18 cellular contexts compared by ENCODE assay signal in genomic region chr2:45951025-45951737, GRCh38.
"Had no signal": no experiment of that assay in that cellular context is flagged by ENCODE, and none has a peak within 500 bp of the region (broad histone marks: within the 10 kb centered on the region; RNA-seq: fewer than 3 reads in every experiment).

No MANE protein-coding gene starts in this region.

- H3K9me3 Mint-ChIP-seq: activated naive CD4-positive, alpha-beta T cell treated with anti-CD3 and anti-CD28 coated beads for 36 hours; activated T-helper 17 cell treated with anti-CD3 and anti-CD28 coated beads, Interleukin-2, amount 50 U/mL, for 72 hours; nephron had no signal

- ATAC-seq: activated T-helper 17 cell treated with anti-CD3 and anti-CD28 coated beads, Interleukin-2, amount 50 U/mL, for 72 hours; gastroesophageal sphincter; left ventricle myocardium superior; T-helper 17 cell had no signal

- H3K4me3 ChIP-seq: adrenal gland, cardiac muscle cell, dorsolateral prefrontal cortex, gastroesophageal sphincter, smooth muscle cell, uterus had no signal

- FAIRE-seq: endometrium, islet of Langerhans had no signal

- H3K27ac Mint-ChIP-seq: activated naive CD4-positive, alpha-beta T cell treated with anti-CD3 and anti-CD28 coated beads for 36 hours; activated T-helper 17 cell treated with anti-CD3 and anti-CD28 coated beads, Interleukin-2, amount 50 U/mL, for 72 hours; progenitor cell of endocrine pancreas; T-helper 17 cell had no signal

- DNase-seq: activated CD4-positive, alpha-beta T cell treated with anti-CD3 and anti-CD28 coated beads for 4 hours; activated naive CD4-positive, alpha-beta T cell treated with anti-CD3 and anti-CD28 coated beads for 36 hours; adrenal gland; dorsolateral prefrontal cortex; left ventricle myocardium superior; mesenchymal stem cell; nucleus accumbens; right cardiac atrium; T-helper 17 cell; uterus had no signal

- H3K27me3 Mint-ChIP-seq: activated T-helper 17 cell treated with anti-CD3 and anti-CD28 coated beads, Interleukin-2, amount 50 U/mL, for 72 hours; T-helper 17 cell had no signal

- H3K4me1 Mint-ChIP-seq: activated T-helper 17 cell treated with anti-CD3 and anti-CD28 coated beads, Interleukin-2, amount 50 U/mL, for 72 hours had no signal

- H3K4me3 Mint-ChIP-seq: activated naive CD4-positive, alpha-beta T cell treated with anti-CD3 and anti-CD28 coated beads for 36 hours; activated T-helper 17 cell treated with anti-CD3 and anti-CD28 coated beads, Interleukin-2, amount 50 U/mL, for 72 hours; nephron; T-helper 17 cell had no signal
